In genomic region chr1:193143285-193143684, GRCh38 we compare ENCODE assay signal across 12 cellular contexts. TPM values are rescaled to one million over a fixed set of nuclear protein-coding genes. Genes with fewer than 3 reads are reported as not detected.
DNase-seq lines count a peak whose midpoint lies in the region; ATAC-seq and TF ChIP-seq lines count a peak whose summit lies in the region.
"Had no signal": no experiment of that assay in that cellular context is flagged by ENCODE, and none has a peak within 500 bp of the region (broad histone marks: within the 10 kb centered on the region; RNA-seq: fewer than 3 reads in every experiment).

No MANE protein-coding gene starts in this region.

- peak; percentile 59 for TF ChIP-seq RAD21 in HCT116 (IDR thresholded peaks at IDR 0.05; ENCODE audit: low read depth)

- H3K9me3 ChIP-seq in BE2C (no peaks in the 10 kb centered on the region), HCT116 (ENCODE audit: control insufficient read depth in 1 of 2, insufficient read depth in 1 of 2, low read depth in 1 of 2, low read length in 2 of 2) (no peaks in the 10 kb centered on the region), adipocyte (ENCODE audit: control insufficient read depth, low read length) (no peaks in the 10 kb centered on the region)
- H3K9me3 ChIP-seq: ovary had no signal

- H3K27ac Mint-ChIP-seq in activated naive CD8-positive, alpha-beta T cell treated with anti-CD3 and anti-CD28 coated beads for 36 hours: no peak overlapping the region
- H3K27ac Mint-ChIP-seq: activated CD4-positive, alpha-beta memory T cell treated with anti-CD3 and anti-CD28 coated beads, Interleukin-2, amount 10 ng/mL, durations not matched to agents 7 days and 5 days had no signal

- H3K4me2 ChIP-seq in HCT116 (ENCODE audit: low read length): no peak overlapping the region

- H3K4me3 ChIP-seq in BE2C (ENCODE audit: low read depth, low read length): no peak overlapping the region
- H3K4me3 ChIP-seq in HCT116 (replicated peaks in 1 of 2; ENCODE audit: low read depth in 1 of 2, low read length in 2 of 2): no peak overlapping the region
- no peak overlapping the region for H3K4me3 ChIP-seq in adipocyte (ENCODE audit: low read length)
- no peak overlapping the region for H3K4me3 ChIP-seq in kidney epithelial cell (ENCODE audit: low read depth, low read length)
- H3K4me3 ChIP-seq: ovary had no signal

- no peaks in the 10 kb centered on the region for H3K9me2 ChIP-seq in HCT116 (ENCODE audit: insufficient read depth)

- TF ChIP-seq CTCF in BE2C (IDR thresholded peaks at IDR 0.05; ENCODE audit: low read depth, low read length) (peak; percentile 49; the same call in 1 of the 2 replicates), HCT116 (IDR thresholded peaks at IDR 0.05 in 2 of 3, conservative IDR thresholded peaks at IDR 0.05 in 1 of 3; ENCODE audit: borderline replicate concordance in 1 of 3, insufficient read depth in 1 of 3, low read depth in 2 of 3, low read length in 2 of 3) (peak; percentile 22 to 46 (median 26); a peak in 2 of 6 replicates), kidney epithelial cell (IDR thresholded peaks at IDR 0.05; ENCODE audit: insufficient read depth, low read length, poor library complexity, severe bottlenecking) (peak; percentile 13)

- H3K27me3 ChIP-seq in BE2C: no peaks in the 10 kb centered on the region
- no peaks in the 10 kb centered on the region for H3K27me3 ChIP-seq in HCT116 (ENCODE audit: insufficient read depth, low read length)
- H3K27me3 ChIP-seq in adipocyte (replicated peaks; ENCODE audit: control insufficient read depth, insufficient read depth, low read length): no peaks in the 10 kb centered on the region
- H3K27me3 ChIP-seq in kidney epithelial cell (ENCODE audit: control insufficient read depth, insufficient read depth, low read length): no peaks in the 10 kb centered on the region
- H3K27me3 ChIP-seq: ovary had no signal

- H3K27me3 Mint-ChIP-seq in activated naive CD8-positive, alpha-beta T cell treated with anti-CD3 and anti-CD28 coated beads for 36 hours: no peaks in the 10 kb centered on the region
- H3K27me3 Mint-ChIP-seq: activated CD4-positive, alpha-beta memory T cell treated with anti-CD3 and anti-CD28 coated beads, Interleukin-2, amount 10 ng/mL, durations not matched to agents 7 days and 5 days; stimulated activated naive B cell treated with anti-CD40 and anti-IgM and Interleukin-4, amounts not matched to agents 10 μg/mL and 1 μg/mL and 100 μg/mL, for 72 hours had no signal

- H3K9me3 Mint-ChIP-seq in activated naive CD8-positive, alpha-beta T cell treated with anti-CD3 and anti-CD28 coated beads for 36 hours: no peaks in the 10 kb centered on the region
- H3K9me3 Mint-ChIP-seq: activated CD4-positive, alpha-beta memory T cell treated with anti-CD3 and anti-CD28 coated beads, Interleukin-2, amount 10 ng/mL, durations not matched to agents 7 days and 5 days; stimulated activated naive B cell treated with anti-CD40 and anti-IgM and Interleukin-4, amounts not matched to agents 10 μg/mL and 1 μg/mL and 100 μg/mL, for 72 hours had no signal

- H3K4me1 ChIP-seq in BE2C: no peaks in the 10 kb centered on the region
- no peaks in the 10 kb centered on the region for H3K4me1 ChIP-seq in HCT116 (ENCODE audit: control insufficient read depth in 1 of 2, insufficient read depth in 2 of 2, low read length in 2 of 2)
- H3K4me1 ChIP-seq in adipocyte (ENCODE audit: control insufficient read depth, insufficient read depth, low read length): peaks cover 4% of the 10 kb centered on the region

- H3K79me2 ChIP-seq in HCT116 (ENCODE audit: insufficient read depth, low read length): peaks cover 68% of the 10 kb centered on the region

- H3K4me1 Mint-ChIP-seq in activated naive CD8-positive, alpha-beta T cell treated with anti-CD3 and anti-CD28 coated beads for 36 hours: peaks cover 17% of the 10 kb centered on the region

- peaks cover 12% of the 10 kb centered on the region; the same call in 1 of the 2 replicates for H4K20me1 ChIP-seq in HCT116 (ENCODE audit: insufficient read depth)

- H3K4me3 Mint-ChIP-seq in activated naive CD8-positive, alpha-beta T cell treated with anti-CD3 and anti-CD28 coated beads for 36 hours: no peak overlapping the region
- H3K4me3 Mint-ChIP-seq: activated CD4-positive, alpha-beta memory T cell treated with anti-CD3 and anti-CD28 coated beads, Interleukin-2, amount 10 ng/mL, durations not matched to agents 7 days and 5 days; stimulated activated naive B cell treated with anti-CD40 and anti-IgM and Interleukin-4, amounts not matched to agents 10 μg/mL and 1 μg/mL and 100 μg/mL, for 72 hours had no signal

- intact Hi-C loops in HCT116 (cut with micrococcal nuclease): loop anchor here (5.0 kb wide), 1 partner anchor 1154 kb away; no protein-coding TSS in a partner anchor

- H3K36me3 ChIP-seq in BE2C: peaks cover 53% of the 10 kb centered on the region
- peaks cover 22 to 38% of the 10 kb centered on the region in 2 experiments for H3K36me3 ChIP-seq in HCT116 (ENCODE audit: control insufficient read depth in 1 of 2, insufficient read depth in 2 of 2, low read length in 2 of 2)
- H3K36me3 ChIP-seq in adipocyte (ENCODE audit: control insufficient read depth, insufficient read depth, low read length, severe bottlenecking): peaks cover 83% of the 10 kb centered on the region
- no peaks in the 10 kb centered on the region for H3K36me3 ChIP-seq in kidney epithelial cell (ENCODE audit: control insufficient read depth, insufficient read depth, low read length)
- H3K36me3 ChIP-seq: ovary had no signal

- POLR2A ChIA-PET in HCT116 (lab: Charles Lee): no interaction called here

- BruUV-seq in HCT116 (replicated peaks; lab: Mats Ljungman, UMichigan): TSS peak; percentile 1

- peaks cover 43% of the 10 kb centered on the region for H3K36me3 Mint-ChIP-seq in activated naive CD8-positive, alpha-beta T cell treated with anti-CD3 and anti-CD28 coated beads for 36 hours

- H3K9ac ChIP-seq in HCT116 (ENCODE audit: low read length): no peak overlapping the region
- no peak overlapping the region for H3K9ac ChIP-seq in adipocyte (ENCODE audit: low read length)

- H3K27ac ChIP-seq in HCT116 (ENCODE audit: low read depth, low read length): no peak overlapping the region
- H3K27ac ChIP-seq: ovary had no signal

- DNase-seq in BE2C: no peak
- no peak for DNase-seq in HCT116 (ENCODE audit: low read depth, low spot score)
- peak; percentile 55 for DNase-seq in adipocyte (ENCODE audit: low read depth)
- no peak for DNase-seq in kidney epithelial cell (ENCODE audit: low read depth)
- DNase-seq in NCI-H345 treated with DMSO at 0.1 percent for 48 hours (lab: John Stamatoyannopoulos, UW; ENCODE audit: unreplicated experiment): no peak
- no peak for DNase-seq in putamen (ENCODE audit: low spot score)
- no peak for DNase-seq in activated naive CD8-positive, alpha-beta T cell treated with anti-CD3 and anti-CD28 coated beads for 36 hours
- DNase-seq in activated CD4-positive, alpha-beta T cell treated with anti-CD3 and anti-CD28 coated beads for 48 hours: no peak
- DNase-seq: activated CD4-positive, alpha-beta memory T cell treated with anti-CD3 and anti-CD28 coated beads, Interleukin-2, amount 10 ng/mL, durations not matched to agents 7 days and 5 days; NCI-H187 treated with DMSO at 0.1 percent for 48 hours; ovary; stimulated activated naive B cell treated with anti-CD40 and anti-IgM and Interleukin-4, amounts not matched to agents 10 μg/mL and 1 μg/mL and 100 μg/mL, for 72 hours had no signal

- no peak for TF ChIP-seq POLR2A in HCT116 (IDR thresholded peaks at IDR 0.05; ENCODE audit: borderline replicate concordance, extremely low read depth, insufficient read depth, insufficient read length)

- CTCF ChIA-PET in HCT116 (lab: Charles Lee): interaction anchor here (0.7 to 2.7 kb wide), 8 partner anchors 9 to 611 kb away, joined by 3 to 21 read pairs (median 6); partner anchors contain the start of gene CDC73

- no peak overlapping the region for H2AFZ ChIP-seq in HCT116 (ENCODE audit: low read depth, low read length, poor library complexity, severe bottlenecking)

- RAD21 ChIA-PET in HCT116 (lab: Charles Lee; ENCODE audit: low non-redundant PET in 1 of 2, low total read pairs in 2 of 2, uncharacterized antibody in 2 of 2, unreplicated experiment in 2 of 2): no interaction called here

- 0 out of 2 replicates have a peak, but pooled peaks have one; percentile 46 for ATAC-seq in HCT116
- ATAC-seq: stimulated activated naive B cell treated with anti-CD40 and anti-IgM and Interleukin-4, amounts not matched to agents 10 μg/mL and 1 μg/mL and 100 μg/mL, for 72 hours had no signal

TF ChIP-seq in HCT116, 20 proteins besides CTCF, POLR2A, EP300 and RAD21 (continues in another document):
- TF ChIP-seq CEBPB (IDR thresholded peaks at IDR 0.05; ENCODE audit: low read depth) (no peak), EZH2 (IDR thresholded peaks at IDR 0.05) (no peak), TCF7L2 (IDR thresholded peaks at IDR 0.05; ENCODE audit: borderline replicate concordance, extremely low read depth, insufficient read depth, insufficient read length) (no peak), EGR1 (IDR thresholded peaks at IDR 0.05; ENCODE audit: low read depth) (no peak)
- TF ChIP-seq, protein P1, sequence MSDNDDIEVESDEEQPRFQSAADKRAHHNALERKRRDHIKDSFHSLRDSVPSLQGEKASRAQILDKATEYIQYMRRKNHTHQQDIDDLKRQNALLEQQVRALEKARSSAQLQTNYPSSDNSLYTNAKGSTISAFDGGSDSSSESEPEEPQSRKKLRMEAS (IDR thresholded peaks at IDR 0.05): no peak

RNA-seq across cellular contexts. Expression of gene CDC73, which starts 21.5 kb away (rescaled TPM):
- polyA plus RNA-seq in BE2C (2012; ENCODE audit: insufficient read depth, insufficient read length, low read depth): 23.9 TPM
- 63.2 TPM for total RNA-seq in HCT116 (2021; ENCODE audit: unreplicated experiment)
- polyA plus RNA-seq in HCT116 (2012): 17.5 and 24.6 TPM in 2 replicates
- total RNA-seq in kidney epithelial cell: 20.1 and 21.4 TPM in 2 replicates
- 10 to 100 TPM; 46.3 to 47.0 TPM for total RNA-seq in activated naive CD8-positive, alpha-beta T cell treated with anti-CD3 and anti-CD28 coated beads for 36 hours

RNA-seq across cellular contexts. Expression of gene GLRX2, which starts 38.1 kb away (rescaled TPM):
- polyA plus RNA-seq in BE2C (2012; ENCODE audit: insufficient read depth, insufficient read length, low read depth): 8.7 TPM
- total RNA-seq in HCT116 (2021; ENCODE audit: unreplicated experiment): 30.6 TPM
- 8.2 and 13.6 TPM in 2 replicates for polyA plus RNA-seq in HCT116 (2012)
- 14.6 and 17.9 TPM in 2 replicates for total RNA-seq in kidney epithelial cell
- total RNA-seq in activated naive CD8-positive, alpha-beta T cell treated with anti-CD3 and anti-CD28 coated beads for 36 hours: 10 to 100 TPM; 36.7 to 40.4 TPM

RNA-seq across cellular contexts. Expression of gene B3GALT2, which starts 43.1 kb away (rescaled TPM):
- not detected for polyA plus RNA-seq in BE2C (2012; ENCODE audit: insufficient read depth, insufficient read length, low read depth)
- total RNA-seq in HCT116 (2021; ENCODE audit: unreplicated experiment): 0.15 TPM
- 0.04 TPM in 1 of 2 replicates, not detected in the other for polyA plus RNA-seq in HCT116 (2012)
- total RNA-seq in kidney epithelial cell: not detected in 2 replicates
- total RNA-seq in activated naive CD8-positive, alpha-beta T cell treated with anti-CD3 and anti-CD28 coated beads for 36 hours: not detected
